In the genomic region with DNA sequence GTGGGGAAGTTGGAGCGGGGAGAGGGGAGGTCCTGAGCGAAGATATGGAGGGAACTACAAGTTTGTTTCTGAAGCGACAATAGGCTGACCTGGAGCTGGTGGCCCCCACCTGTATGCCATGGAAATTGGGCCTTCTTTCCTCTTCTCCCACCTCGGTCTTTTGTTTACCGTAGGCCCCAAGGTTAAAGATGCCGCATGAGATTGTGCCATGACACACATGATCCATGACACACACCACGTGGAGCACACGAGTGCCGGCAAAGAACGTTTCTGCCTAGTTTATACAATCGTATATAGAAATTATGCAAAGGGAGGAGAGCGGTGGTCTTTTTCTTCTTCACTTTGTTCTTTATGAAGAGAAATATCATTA, we compare ENCODE assay signal across 8 cellular contexts. TPM values are rescaled to one million over a fixed set of nuclear protein-coding genes. Genes with fewer than 3 reads are reported as not detected.
DNase-seq lines count a peak whose midpoint lies in the region; ATAC-seq and TF ChIP-seq lines count a peak whose summit lies in the region.

No MANE protein-coding gene starts in this region.

- H3K4me1 Mint-ChIP-seq in chondrocyte (ENCODE audit: low read depth): peaks cover 30% of the 10 kb centered on the region

- no TSS peak for BruUV-seq in Panc1 (replicated peaks; lab: Mats Ljungman, UMichigan)

- peaks cover 4% of the 10 kb centered on the region for H3K9me3 Mint-ChIP-seq in chondrocyte (ENCODE audit: low read depth)

- peak overlapping the region in 1 of 2 experiments; percentile 16 for H3K23ac ChIP-seq in mesenchymal stem cell (ENCODE audit: low read length in 2 of 2)

- H3K36me3 Mint-ChIP-seq in chondrocyte (ENCODE audit: low read depth): peaks cover 4% of the 10 kb centered on the region

- POLR2A ChIA-PET in HEK293T (lab: Yijun Ruan, JAX): no interaction called here
- POLR2A ChIA-PET in Panc1 (lab: Charles Lee): no interaction called here

- no peaks in the 10 kb centered on the region for H3K9me3 ChIP-seq in Panc1 (ENCODE audit: control insufficient read depth, insufficient read depth, low read depth, low read length)
- no peaks in the 10 kb centered on the region for H3K9me3 ChIP-seq in mesenchymal stem cell (ENCODE audit: control insufficient read depth, low read length)
- no peaks in the 10 kb centered on the region for H3K9me3 ChIP-seq in testis

- H3K14ac ChIP-seq in mesenchymal stem cell (ENCODE audit: low read length in 2 of 2): no peak overlapping the region

- H2BK5ac ChIP-seq in mesenchymal stem cell (ENCODE audit: low read depth, low read length, poor library complexity, severe bottlenecking): no peak overlapping the region

- under 1% methylated on average over 10 of the region's 12 CpGs for WGBS in mesenchymal stem cell
- 1% methylated on average over 12 of the region's 12 CpGs for WGBS in testis, 2 donors

- H3K18ac ChIP-seq in mesenchymal stem cell (ENCODE audit: low read depth in 1 of 2, low read length in 2 of 2): peak overlapping the region in 1 of 2 experiments; percentile 79

- H3K4me2 ChIP-seq in mesenchymal stem cell (ENCODE audit: low read length, poor library complexity, severe bottlenecking): peak overlapping the region; percentile 70

- peaks cover 14% of the 10 kb centered on the region for H3K27me3 Mint-ChIP-seq in chondrocyte (ENCODE audit: low read depth)

- H4K8ac ChIP-seq in mesenchymal stem cell (ENCODE audit: low read length): peak overlapping the region; percentile 7

- H3K79me1 ChIP-seq in mesenchymal stem cell (replicated peaks; ENCODE audit: low read length, poor library complexity, severe bottlenecking): peaks cover 2% of the 10 kb centered on the region

- H4K91ac ChIP-seq in mesenchymal stem cell (ENCODE audit: low read length): no peak overlapping the region

- no peak overlapping the region for H2AK5ac ChIP-seq in mesenchymal stem cell (ENCODE audit: low read length, severe bottlenecking)

- peak overlapping the region; percentile 99 for H3K4me3 Mint-ChIP-seq in chondrocyte (ENCODE audit: unreplicated experiment)

- H2AFZ ChIP-seq in mesenchymal stem cell (ENCODE audit: low read depth, low read length): no peak overlapping the region

- CTCF ChIA-PET in HEK293T (lab: Yijun Ruan, JAX): interaction anchor here (0.5 kb wide), 1 partner anchor 718 kb away, joined by 7 read pairs; no protein-coding TSS in a partner anchor
- CTCF ChIA-PET in Panc1 (lab: Charles Lee): interaction anchor here (0.5 kb wide), 1 partner anchor 25 kb away, joined by 11 read pairs; no protein-coding TSS in a partner anchor

- TF ChIP-seq POLR2A in testis (IDR thresholded peaks at IDR 0.05): no peak

- H3K4me1 ChIP-seq in Panc1 (ENCODE audit: control insufficient read depth, insufficient read depth, low read length): peaks cover 4% of the 10 kb centered on the region
- peaks cover 5% of the 10 kb centered on the region for H3K4me1 ChIP-seq in mesenchymal stem cell (ENCODE audit: control insufficient read depth, insufficient read depth, low read depth, low read length)
- H3K4me1 ChIP-seq in testis: peaks cover 12% of the 10 kb centered on the region

- no peak overlapping the region for H2BK15ac ChIP-seq in mesenchymal stem cell (ENCODE audit: low read depth, poor library complexity, severe bottlenecking)

- H3K27ac Mint-ChIP-seq in chondrocyte (ENCODE audit: unreplicated experiment): peak overlapping the region; percentile 93

- peak overlapping the region; percentile 90 for H3K27ac ChIP-seq in Panc1 (ENCODE audit: low read length)
- H3K27ac ChIP-seq in mesenchymal stem cell (ENCODE audit: low read length, poor library complexity, severe bottlenecking): peak overlapping the region; percentile 65
- H3K27ac ChIP-seq in testis: peak overlapping the region; percentile 66 to 81

- H3K4ac ChIP-seq in mesenchymal stem cell (ENCODE audit: low read depth in 1 of 2, low read length in 2 of 2): peak overlapping the region in 1 of 2 experiments; percentile 85

- peak overlapping the region; percentile 98 for H3K9ac ChIP-seq in mesenchymal stem cell (ENCODE audit: low read length)

- no peaks in the 10 kb centered on the region; the same call in 1 of the 2 replicates for H3K27me3 ChIP-seq in Panc1 (ENCODE audit: control insufficient read depth, insufficient read depth, low read length)
- H3K27me3 ChIP-seq in mesenchymal stem cell (ENCODE audit: control insufficient read depth in 1 of 2, insufficient read depth in 1 of 2, low read length in 2 of 2): no peaks in the 10 kb centered on the region
- no peaks in the 10 kb centered on the region for H3K27me3 ChIP-seq in testis

- H3K36me3 ChIP-seq in Panc1 (ENCODE audit: control insufficient read depth, insufficient read depth, low read length): peaks cover 11% of the 10 kb centered on the region
- H3K36me3 ChIP-seq in mesenchymal stem cell (ENCODE audit: control insufficient read depth in 1 of 2, insufficient read depth in 2 of 2, low read depth in 1 of 2, low read length in 2 of 2): peaks cover 0 to 24% of the 10 kb centered on the region in 2 experiments
- H3K36me3 ChIP-seq in testis (ENCODE audit: low read depth, missing control alignments): no peaks in the 10 kb centered on the region

- ATAC-seq in Panc1: peak; percentile 8; the same call in 1 of the 2 replicates

- H2BK120ac ChIP-seq in mesenchymal stem cell (ENCODE audit: low read depth, low read length): peak overlapping the region; percentile 52

- intact Hi-C loops in Panc1 (cut with micrococcal nuclease; ENCODE audit: unreplicated experiment): no loop called here
- intact Hi-C loops in testis (cut with DNase I; ENCODE audit: low total_unique reads): no loop called here

- DNase-seq in GM12864 (ENCODE audit: low read depth) (no peak), HEK293T (ENCODE audit: extremely low spot score) (peak; percentile 25), Panc1 (ENCODE audit: low read depth, low spot score) (no peak), chondrocyte (ENCODE audit: low spot score) (no peak), mesenchymal stem cell (peak; percentile 59), testis (no peak), COR-L47 (lab: John Stamatoyannopoulos, UW) (no peak), T1000 (lab: John Stamatoyannopoulos, UW) (no peak)

- H2BK12ac ChIP-seq in mesenchymal stem cell (ENCODE audit: low read length in 2 of 2): no peak overlapping the region

- H3K4me3 ChIP-seq in GM12864 (ENCODE audit: low read depth, low read length): peak overlapping the region; percentile 79
- peak overlapping the region; percentile 94 to 98 for H3K4me3 ChIP-seq in Panc1 (ENCODE audit: low read depth in 2 of 2, low read length in 2 of 2)
- H3K4me3 ChIP-seq in mesenchymal stem cell (ENCODE audit: insufficient read depth in 1 of 2, low read depth in 1 of 2, low read length in 2 of 2): peak overlapping the region; percentile 94 to 98
- peak overlapping the region; percentile 85 to 98 for H3K4me3 ChIP-seq in testis

- TF ChIP-seq CTCF in GM12864 (IDR thresholded peaks at IDR 0.05; ENCODE audit: low read depth, low read length, missing control alignments): no peak
- no peak for TF ChIP-seq CTCF in Panc1 (IDR thresholded peaks at IDR 0.05)
- no peak for TF ChIP-seq CTCF in chondrocyte (IDR thresholded peaks at IDR 0.05)
- no peak for TF ChIP-seq CTCF in testis (IDR thresholded peaks at IDR 0.05)

- in situ Hi-C loops in Panc1 (cut with HindIII; ENCODE audit: low pct_unique_long_range_greater_than_20kb, low sequenced_read_pairs): no loop called here

TF ChIP-seq in HEK293T, 16 proteins besides CTCF, POLR2A, EP300 and RAD21:
- TF ChIP-seq FOXK2 (IDR thresholded peaks at IDR 0.05) (no peak), SUZ12 (IDR thresholded peaks at IDR 0.05) (no peak), L3MBTL2 (conservative IDR thresholded peaks at IDR 0.05) (peak; percentile 88), FOXA1 (IDR thresholded peaks at IDR 0.05) (no peak)
TF ChIP-seq in HEK293T: peak in this region for 1.

RNA-seq across cellular contexts. Expression of gene TMEM33, which starts 0.4 kb away (rescaled TPM):
- total RNA-seq in Panc1 (2021; ENCODE audit: unreplicated experiment) (48.1 TPM), chondrocyte (49.9 to 53.1 TPM (median 50.8 TPM) in 3 replicates), testis (10 to 100 TPM; 42.1 to 47.0 TPM)
- 17.9 TPM for polyA plus RNA-seq in Panc1 (2012; ENCODE audit: insufficient read length)
- polyA plus RNA-seq in mesenchymal stem cell (2013, experiment 1 of 2): 49.6 TPM
- polyA plus RNA-seq in mesenchymal stem cell (2013, experiment 2 of 2): 49.8 TPM
- polyA plus RNA-seq in testis (ENCODE audit: insufficient read depth, low read depth, low replicate concordance): 26.6 TPM

RNA-seq across cellular contexts. Expression of gene DCAF4L1, which starts 45.9 kb away (rescaled TPM):
- total RNA-seq in Panc1 (2021; ENCODE audit: unreplicated experiment): 0.13 TPM
- not detected for polyA plus RNA-seq in Panc1 (2012; ENCODE audit: insufficient read length)
- total RNA-seq in chondrocyte: 0.10 to 0.24 TPM in 2 of 3 replicates, not detected in the other
- polyA plus RNA-seq in mesenchymal stem cell (2013, experiment 1 of 2): 0.03 TPM
- polyA plus RNA-seq in mesenchymal stem cell (2013, experiment 2 of 2): under 0.01 TPM
- total RNA-seq in testis: 10 to 100 TPM; 57.9 to 65.3 TPM
- 33.6 TPM for polyA plus RNA-seq in testis (ENCODE audit: insufficient read depth, low read depth, low replicate concordance)

RNA-seq across cellular contexts. Expression of gene SLC30A9, which starts 54.7 kb away (rescaled TPM):
- total RNA-seq in Panc1 (2021; ENCODE audit: unreplicated experiment) (32.4 TPM), chondrocyte (44.6 to 49.0 TPM (median 47.9 TPM) in 3 replicates), testis (10 to 100 TPM; 52.0 to 54.3 TPM)
- polyA plus RNA-seq in Panc1 (2012; ENCODE audit: insufficient read length): 15.6 TPM
- polyA plus RNA-seq in mesenchymal stem cell (2013, experiment 1 of 2): 34.9 TPM
- polyA plus RNA-seq in mesenchymal stem cell (2013, experiment 2 of 2): 35.7 TPM
- polyA plus RNA-seq in testis (ENCODE audit: insufficient read depth, low read depth, low replicate concordance): 29.7 TPM

Comparison
In these comparisons a context has a peak if more than half of its experiments do, and no peak if none do; other contexts are left out.
1. DNase-seq: peak in HEK293T (single experiment) and mesenchymal stem cell (single experiment); none in GM12864 (single experiment), Panc1 (single experiment), chondrocyte (single experiment), testis (single experiment), COR-L47 (single experiment) and T1000 (single experiment).
2. RNA of gene DCAF4L1, which starts 45.9 kb away (total RNA-seq): 57.9 to 65.3 TPM in testis; 0.13 TPM in Panc1 (single experiment) and 0.10 to 0.24 TPM in chondrocyte; every median in the first group is over 10 times any median in the second.
3. Peak in every context shown above with its lines, with median percentiles within 50 percentile points of each other: H3K4me3 ChIP-seq and H3K27ac ChIP-seq.